11 cellular contexts compared by ENCODE assay signal in genomic region chr11:78190374-78190773, GRCh38. TPM values are rescaled to one million over a fixed set of nuclear protein-coding genes. Genes with fewer than 3 reads are reported as not detected.
DNase-seq lines count a peak whose midpoint lies in the region; ATAC-seq, FAIRE-seq and TF ChIP-seq lines count a peak whose summit lies in the region.
"Had no signal": no experiment of that assay in that cellular context is flagged by ENCODE, and none has a peak within 500 bp of the region (broad histone marks: within the 10 kb centered on the region; RNA-seq: fewer than 3 reads in every experiment).

No MANE protein-coding gene starts in this region.

- peaks cover 38 to 43% of the 10 kb centered on the region in 2 donors for H3K4me1 Mint-ChIP-seq in natural killer cell treated with Interleukin-12 subunit alpha and Interleukin-12 subunit beta and Interleukin-15 and Interleukin-18, amount 100 ng/mL, for 72 hours (ENCODE audit: low read depth in 2 of 2)

- H3K4me3 ChIP-seq in A549 (no peak overlapping the region), ascending aorta (peak overlapping the region; percentile 72 to 91)
- H3K4me3 ChIP-seq: mucosa of descending colon had no signal

- TF ChIP-seq POLR2A in A549 (IDR thresholded peaks at IDR 0.05; ENCODE audit: low read length) = no peak

- WGBS in A549 (ENCODE audit: missing lambda C conversion rate) = 97% methylated on average over 3 of the region's 3 CpGs

- TF ChIP-seq RAD21 in A549 (conservative IDR thresholded peaks at IDR 0.05 in 1 of 2, IDR thresholded peaks at IDR 0.05 in 1 of 2) = no peak

- peak overlapping the region; percentile 99 for H3K4me3 Mint-ChIP-seq in natural killer cell treated with Interleukin-12 subunit alpha and Interleukin-12 subunit beta and Interleukin-15 and Interleukin-18, amount 100 ng/mL, for 72 hours

- H3K27me3 Mint-ChIP-seq in natural killer cell treated with Interleukin-12 subunit alpha and Interleukin-12 subunit beta and Interleukin-15 and Interleukin-18, amount 100 ng/mL, for 72 hours = no peaks in the 10 kb centered on the region

- H3K9me3 Mint-ChIP-seq in natural killer cell treated with Interleukin-12 subunit alpha and Interleukin-12 subunit beta and Interleukin-15 and Interleukin-18, amount 100 ng/mL, for 72 hours = no peaks in the 10 kb centered on the region

- H3K4me1 ChIP-seq in A549 (peaks cover 40% of the 10 kb centered on the region), ascending aorta (peaks cover 8 to 49% of the 10 kb centered on the region in 2 donors)

- H3K27me3 ChIP-seq in ascending aorta = no peaks in the 10 kb centered on the region

- TF ChIP-seq CTCF in A549 (IDR thresholded peaks at IDR 0.05) (no peak), ascending aorta (IDR thresholded peaks at IDR 0.05) (no peak)

- TF ChIP-seq EP300 in A549 (IDR thresholded peaks at IDR 0.05) = no peak

- FAIRE-seq in A549 (lab: Jason Lieb, UNC) = no peak

- H3K9me3 ChIP-seq in A549 (no peaks in the 10 kb centered on the region), ascending aorta (no peaks in the 10 kb centered on the region)
- H3K9me3 ChIP-seq: mucosa of descending colon had no signal

- H3K27ac ChIP-seq in A549 = no peak overlapping the region
- peak overlapping the region; percentile 87 to 91 for H3K27ac ChIP-seq in ascending aorta

- no peak for ATAC-seq in A549
- no peak for ATAC-seq in natural killer cell treated with Interleukin-12 subunit alpha and Interleukin-12 subunit beta and Interleukin-15 and Interleukin-18, amount 100 ng/mL, for 72 hours
- ATAC-seq: mucosa of descending colon had no signal

- intact Hi-C loops in ascending aorta (cut with DNase I) = no loop called here

- H3K27ac Mint-ChIP-seq in natural killer cell treated with Interleukin-12 subunit alpha and Interleukin-12 subunit beta and Interleukin-15 and Interleukin-18, amount 100 ng/mL, for 72 hours = peak overlapping the region; percentile 84 to 93

- CTCF ChIA-PET in A549 (lab: Yijun Ruan, JAX) = interaction anchor here (0.8 to 1.7 kb wide), 4 partner anchors 10 to 43 kb away, joined by 3 to 6 read pairs (median 5); no protein-coding TSS in a partner anchor

- H3K36me3 Mint-ChIP-seq in natural killer cell treated with Interleukin-12 subunit alpha and Interleukin-12 subunit beta and Interleukin-15 and Interleukin-18, amount 100 ng/mL, for 72 hours = no peaks in the 10 kb centered on the region

- H3K4me2 ChIP-seq in A549 = peak overlapping the region; percentile 95; the same call in 2 of the 3 replicates

- DNase-seq in A549 (ENCODE audit: low read depth in 1 of 2, low spot score in 1 of 2) = no peak
- DNase-seq in EH (ENCODE audit: low read depth) = peak; percentile 11
- no peak for DNase-seq in ascending aorta (ENCODE audit: low spot score in 2 of 2)
- DNase-seq in natural killer cell treated with Interleukin-12 subunit alpha and Interleukin-12 subunit beta and Interleukin-15 and Interleukin-18, amount 100 ng/mL, for 72 hours (ENCODE audit: low spot score) = peak; percentile 34
- no peak for DNase-seq in DMS 273 (lab: John Stamatoyannopoulos, UW; ENCODE audit: unreplicated experiment)
- DNase-seq in cerebellar nuclear complex (lab: John Stamatoyannopoulos, UW) = no peak
- no peak for DNase-seq in LoVo (ENCODE audit: low spot score)
- no peak for DNase-seq in DMS79 treated with DMSO at 0.1 percent for 48 hours (lab: John Stamatoyannopoulos, UW)
- DNase-seq: DMS 273 treated with DMSO at 0.1 percent for 48 hours, NCI-H524 had no signal

- H3K36me3 ChIP-seq in ascending aorta = peaks cover 0 to 3% of the 10 kb centered on the region in 2 donors

- POLR2A ChIA-PET in A549 (lab: Yijun Ruan, JAX) = interaction anchor here (0.6 kb wide), 1 partner anchor 11 kb away, joined by 3 read pairs; no protein-coding TSS in a partner anchor

TF ChIP-seq in A549, 52 proteins besides CTCF, POLR2A, EP300 and RAD21 (continues in another document):
- no peak for TF ChIP-seq ZSCAN20 (CRISPR knock-in tag; IDR thresholded peaks at IDR 0.05)
- TF ChIP-seq HDAC2 (IDR thresholded peaks at IDR 0.05) = no peak
- no peak for TF ChIP-seq RNF2 (IDR thresholded peaks at IDR 0.05; ENCODE audit: borderline replicate concordance, low read depth)
- TF ChIP-seq ELK1 (IDR thresholded peaks at IDR 0.05; ENCODE audit: low read depth, low read length) = no peak
- no peak for TF ChIP-seq HES2 (IDR thresholded peaks at IDR 0.05)
- no peak for TF ChIP-seq ZNF302 (CRISPR knock-in tag; IDR thresholded peaks at IDR 0.05)
- no peak for TF ChIP-seq BCL3 (IDR thresholded peaks at IDR 0.05)
- TF ChIP-seq MYC (IDR thresholded peaks at IDR 0.05; ENCODE audit: borderline replicate concordance, low read length) = no peak
- no peak for TF ChIP-seq FOSB (CRISPR knock-in tag; IDR thresholded peaks at IDR 0.05)
- TF ChIP-seq USF2 (IDR thresholded peaks at IDR 0.05) = no peak
- no peak for TF ChIP-seq HOXA7 (CRISPR knock-in tag; IDR thresholded peaks at IDR 0.05)
- TF ChIP-seq PBX3 (IDR thresholded peaks at IDR 0.05) = no peak
- no peak for TF ChIP-seq RCOR1 (IDR thresholded peaks at IDR 0.05; ENCODE audit: low read depth, low read length)

RNA-seq across cellular contexts. Expression of gene USP35, which starts 1.7 kb away (rescaled TPM):
- 3.8 and 4.4 TPM in 2 replicates for polyA plus RNA-seq in A549 (2011; rRNA removed)
- polyA plus RNA-seq in A549 (2012; cell fraction: cytosol; rRNA removed) = 4.4 and 5.6 TPM in 2 replicates
- polyA plus RNA-seq in A549 (2012; cell fraction: nucleus; rRNA removed) = 16.2 and 17.9 TPM in 2 replicates
- polyA plus RNA-seq in A549 (2017; fragmentation: RNase III; extraction: RNeasy Plus Mini Kit Qiagen cat#74134 plus additional on column Dnase treatment) = 5.5 to 6.4 TPM (median 5.8 TPM) in 3 replicates
- 5.1 and 6.7 TPM in 2 replicates for polyA minus RNA-seq in A549 (2011; rRNA and poly(A)+ RNA removed)
- total RNA-seq in ascending aorta = 34.0 TPM
- total RNA-seq in natural killer cell treated with Interleukin-12 subunit alpha and Interleukin-12 subunit beta and Interleukin-15 and Interleukin-18, amount 100 ng/mL, for 72 hours = 1 to 10 TPM; 7.2 to 7.9 TPM

RNA-seq across cellular contexts. Expression of gene KCTD21, which starts 1.9 kb away (rescaled TPM):
- 7.2 and 8.2 TPM in 2 replicates for polyA plus RNA-seq in A549 (2011; rRNA removed)
- polyA plus RNA-seq in A549 (2012; cell fraction: cytosol; rRNA removed) = 5.4 and 6.8 TPM in 2 replicates
- polyA plus RNA-seq in A549 (2012; cell fraction: nucleus; rRNA removed) = 5.7 and 7.6 TPM in 2 replicates
- polyA plus RNA-seq in A549 (2017; fragmentation: RNase III; extraction: RNeasy Plus Mini Kit Qiagen cat#74134 plus additional on column Dnase treatment) = 5.9 to 6.4 TPM (median 5.9 TPM) in 3 replicates
- polyA minus RNA-seq in A549 (2011; rRNA and poly(A)+ RNA removed) = 21.2 and 23.7 TPM in 2 replicates
- 30.7 TPM for total RNA-seq in ascending aorta
- total RNA-seq in natural killer cell treated with Interleukin-12 subunit alpha and Interleukin-12 subunit beta and Interleukin-15 and Interleukin-18, amount 100 ng/mL, for 72 hours = 1 to 10 TPM; 3.6 to 9.4 TPM

RNA-seq across cellular contexts. Expression of gene ALG8, which starts 50.9 kb away (rescaled TPM):
- polyA plus RNA-seq in A549 (2011; rRNA removed) (141 and 159 TPM in 2 replicates), A549 (2017; fragmentation: RNase III; extraction: RNeasy Plus Mini Kit Qiagen cat#74134 plus additional on column Dnase treatment) (59.0 to 60.8 TPM (median 60.2 TPM) in 3 replicates)
- 38.2 and 41.6 TPM in 2 replicates for polyA plus RNA-seq in A549 (2012; cell fraction: cytosol; rRNA removed)
- polyA plus RNA-seq in A549 (2012; cell fraction: nucleus; rRNA removed) = 34.9 and 57.0 TPM in 2 replicates
- polyA minus RNA-seq in A549 (2011; rRNA and poly(A)+ RNA removed) = 59.5 and 62.4 TPM in 2 replicates
- total RNA-seq in ascending aorta = 27.0 TPM
- total RNA-seq in natural killer cell treated with Interleukin-12 subunit alpha and Interleukin-12 subunit beta and Interleukin-15 and Interleukin-18, amount 100 ng/mL, for 72 hours = 10 to 100 TPM; 52.3 to 87.2 TPM

Comparison
In these comparisons a context has a peak if more than half of its experiments do, and no peak if none do; other contexts are left out.
1. DNase-seq: peak in EH (single experiment) and natural killer cell treated with Interleukin-12 subunit alpha and Interleukin-12 subunit beta and Interleukin-15 and Interleukin-18, amount 100 ng/mL, for 72 hours (single experiment); none in A549 (0 of 2), ascending aorta (0 of 2), DMS 273 (single experiment), cerebellar nuclear complex (0 of 2), LoVo (single experiment) and DMS79 treated with DMSO at 0.1 percent for 48 hours (single experiment).
2. H3K27ac ChIP-seq: peak in ascending aorta (2 of 2); none in A549 (0 of 2).